Comparison of ENCODE assay signal across 10 cellular contexts in genomic region chr2:15940661-15941482, GRCh38. TPM values are rescaled to one million over a fixed set of nuclear protein-coding genes. Genes with fewer than 3 reads are reported as not detected.
DNase-seq lines count a peak whose midpoint lies in the region; ATAC-seq and TF ChIP-seq lines count a peak whose summit lies in the region.
"Had no signal": no experiment of that assay in that cellular context is flagged by ENCODE, and none has a peak within 500 bp of the region (broad histone marks: within the 10 kb centered on the region; RNA-seq: fewer than 3 reads in every experiment).

No MANE protein-coding gene starts in this region.

- H3K36me3 ChIP-seq in smooth muscle cell (ENCODE audit: low read depth): no peaks in the 10 kb centered on the region

- H3K9me3 ChIP-seq in iPS-18c (ENCODE audit: control insufficient read depth, insufficient read depth, low read length) (peaks cover 4% of the 10 kb centered on the region), smooth muscle cell (replicated peaks; ENCODE audit: low read depth) (no peaks in the 10 kb centered on the region)

- no peaks in the 10 kb centered on the region for H3K9me3 Mint-ChIP-seq in activated CD8-positive, alpha-beta T cell treated with anti-CD3 and anti-CD28 coated beads, Interleukin-2, amount 10 ng/mL, durations not matched to agents 7 days and 5 days (ENCODE audit: insufficient read depth)

- H3K4me1 ChIP-seq in smooth muscle cell (ENCODE audit: low read depth): peaks cover 8% of the 10 kb centered on the region

- H3K9ac ChIP-seq in smooth muscle cell (ENCODE audit: low read depth): no peak overlapping the region

- peaks cover 5% of the 10 kb centered on the region for H3F3A ChIP-seq in smooth muscle cell (ENCODE audit: low read depth)

- peak overlapping the region; percentile 87 for H3K4me2 ChIP-seq in smooth muscle cell

- no peak for ATAC-seq in activated CD8-positive, alpha-beta T cell treated with anti-CD3 and anti-CD28 coated beads, Interleukin-2, amount 10 ng/mL, durations not matched to agents 7 days and 5 days
- no peak for ATAC-seq in HG03342 (IDR thresholded peaks at IDR 0.05; ENCODE audit: unreplicated experiment)

- peak overlapping the region; percentile 91 for H3K4me3 ChIP-seq in iPS-18c (ENCODE audit: insufficient read depth, low read depth, low read length)
- peak overlapping the region; percentile 59 for H3K4me3 ChIP-seq in smooth muscle cell

- H3K27ac Mint-ChIP-seq in activated CD8-positive, alpha-beta T cell treated with anti-CD3 and anti-CD28 coated beads, Interleukin-2, amount 10 ng/mL, durations not matched to agents 7 days and 5 days: no peak overlapping the region

- 2% methylated on average over 47 of the region's 52 CpGs for whole genome bisulfite sequencing in smooth muscle cell (ENCODE audit: low lambda C conversion rate)

- CTCF ChIA-PET in activated CD8-positive, alpha-beta T cell treated with anti-CD3 and anti-CD28 coated beads, Interleukin-2, amount 10 ng/mL, durations not matched to agents 7 days and 5 days (lab: Charles Lee): interaction anchor here (0.9 to 1.8 kb wide), 6 partner anchors 8 to 668 kb away, joined by 3 to 24 read pairs (median 5); no protein-coding TSS in a partner anchor

- peak overlapping the region; percentile 13 for H3K4me3 Mint-ChIP-seq in activated CD8-positive, alpha-beta T cell treated with anti-CD3 and anti-CD28 coated beads, Interleukin-2, amount 10 ng/mL, durations not matched to agents 7 days and 5 days

- H3K27me3 Mint-ChIP-seq in activated CD8-positive, alpha-beta T cell treated with anti-CD3 and anti-CD28 coated beads, Interleukin-2, amount 10 ng/mL, durations not matched to agents 7 days and 5 days (ENCODE audit: low read depth): peaks cover 52% of the 10 kb centered on the region

- H3K27ac ChIP-seq in smooth muscle cell (ENCODE audit: low read depth): no peak overlapping the region

- no peak for TF ChIP-seq CTCF in smooth muscle cell (IDR thresholded peaks at IDR 0.05; ENCODE audit: borderline replicate concordance, insufficient read depth, poor library complexity, severe bottlenecking)

- no peaks in the 10 kb centered on the region for H3K79me2 ChIP-seq in smooth muscle cell (ENCODE audit: low read depth)

- peaks cover 29% of the 10 kb centered on the region for H3K4me1 Mint-ChIP-seq in activated CD8-positive, alpha-beta T cell treated with anti-CD3 and anti-CD28 coated beads, Interleukin-2, amount 10 ng/mL, durations not matched to agents 7 days and 5 days (ENCODE audit: low read depth)

- H2AFZ ChIP-seq in smooth muscle cell (ENCODE audit: low read depth): peak overlapping the region; percentile 58

- DNase-seq in NCI-H510A (lab: John Stamatoyannopoulos, UW) (peak; percentile 37), NCI-H510A treated with DMSO at 0.1 percent for 48 hours (lab: John Stamatoyannopoulos, UW) (no peak), smooth muscle cell (lab: John Stamatoyannopoulos, UW; ENCODE audit: unreplicated experiment) (no peak), occipital lobe (lab: John Stamatoyannopoulos, UW) (no peak), NCI-H2081 treated with DMSO at 0.1 percent for 48 hours (lab: John Stamatoyannopoulos, UW) (no peak)
- DNase-seq in activated CD8-positive, alpha-beta T cell treated with anti-CD3 and anti-CD28 coated beads, Interleukin-2, amount 10 ng/mL, durations not matched to agents 7 days and 5 days: no peak

- H4K20me1 ChIP-seq in smooth muscle cell (ENCODE audit: low read depth): peaks cover 3% of the 10 kb centered on the region

- H3K27me3 ChIP-seq in smooth muscle cell (ENCODE audit: low read depth): peaks cover 26% of the 10 kb centered on the region

- H3K36me3 Mint-ChIP-seq in activated CD8-positive, alpha-beta T cell treated with anti-CD3 and anti-CD28 coated beads, Interleukin-2, amount 10 ng/mL, durations not matched to agents 7 days and 5 days (ENCODE audit: low read depth): no peaks in the 10 kb centered on the region

- POLR2A ChIA-PET in activated CD8-positive, alpha-beta T cell treated with anti-CD3 and anti-CD28 coated beads, Interleukin-2, amount 10 ng/mL, durations not matched to agents 7 days and 5 days (lab: Charles Lee): no interaction called here

RNA-seq across cellular contexts. Expression of gene MYCN, which starts 0.5 kb away (rescaled TPM):
- total RNA-seq in activated CD8-positive, alpha-beta T cell treated with anti-CD3 and anti-CD28 coated beads, Interleukin-2, amount 10 ng/mL, durations not matched to agents 7 days and 5 days: not detected
- total RNA-seq in smooth muscle cell: 9.0 and 18.3 TPM in 2 replicates
- polyA plus RNA-seq in smooth muscle cell: 4.4 and 6.9 TPM in 2 replicates
- total RNA-seq in occipital lobe: 75.5 TPM
- total RNA-seq: myocyte had no signal
- polyA plus RNA-seq: BJ had no signal
